27 cellular contexts compared by ENCODE assay signal in genomic region chr6:159232751-159233150, GRCh38.
"Had no signal": no experiment of that assay in that cellular context is flagged by ENCODE, and none has a peak within 500 bp of the region (broad histone marks: within the 10 kb centered on the region; RNA-seq: fewer than 3 reads in every experiment).

No MANE protein-coding gene starts in this region.

- H3K9me3 Mint-ChIP-seq: natural killer cell; nephron; stimulated activated effector memory CD8-positive, alpha-beta T cell treated with anti-CD3 and anti-CD28 coated beads, Interleukin-12 subunit alpha, Interleukin-12 subunit beta, amount 100 ng/mL, for 72 hours; stimulated activated naive B cell treated with anti-CD40 and anti-IgM and Interleukin-4, amounts not matched to agents 10 μg/mL and 1 μg/mL and 100 μg/mL, for 72 hours; stimulated activated naive CD8-positive, alpha-beta T cell treated with anti-CD3 and anti-CD28 coated beads, Interleukin-15, Interleukin-2, amounts not matched to agents 100 ng/mL and 50 ng/mL, for 24 hours had no signal

- H3K4me1 ChIP-seq: neural progenitor cell, pancreas, prostate gland, thyroid gland, uterus had no signal

- DNase-seq: naive thymus-derived CD4-positive, alpha-beta T cell; natural killer cell; nucleus accumbens; retina; sigmoid colon; small intestine; stimulated activated CD4-positive, alpha-beta T cell treated with anti-CD3 and anti-CD28 coated beads, Interleukin-15, amount 100 ng/mL, for 24 hours; stimulated activated CD4-positive, alpha-beta T cell treated with anti-CD3 and anti-CD28 coated beads, Interleukin-2, amount 100 ng/mL, for 24 hours; stimulated activated CD4-positive, alpha-beta T cell treated with anti-CD3 and anti-CD28 coated beads, Interleukin-2, amount 100 ng/mL, for 48 hours; stimulated activated CD4-positive, alpha-beta T cell treated with anti-CD3 and anti-CD28 coated beads, Interleukin-4, amount 100 ng/mL, for 24 hours; stimulated activated naive B cell treated with anti-CD40 and anti-IgM and Interleukin-4, amounts not matched to agents 10 μg/mL and 1 μg/mL and 100 μg/mL, for 72 hours; stimulated activated naive CD4-positive, alpha-beta T cell treated with Interleukin-2 at 50 U/mL for 16 hours; stomach; thyroid gland; trophoblast cell; uterus had no signal

- H3K4me3 ChIP-seq: prostate gland, right atrium auricular region, sigmoid colon, stomach, thoracic aorta, thyroid gland, tibial nerve, uterus had no signal

- H3K4me3 Mint-ChIP-seq: natural killer cell; neural progenitor cell; stimulated activated effector memory CD8-positive, alpha-beta T cell treated with anti-CD3 and anti-CD28 coated beads, Interleukin-12 subunit alpha, Interleukin-12 subunit beta, amount 100 ng/mL, for 72 hours; stimulated activated naive B cell treated with anti-CD40 and anti-IgM and Interleukin-4, amounts not matched to agents 10 μg/mL and 1 μg/mL and 100 μg/mL, for 72 hours; stimulated activated naive CD8-positive, alpha-beta T cell treated with anti-CD3 and anti-CD28 coated beads, Interleukin-15, Interleukin-2, amounts not matched to agents 100 ng/mL and 50 ng/mL, for 24 hours had no signal

- H3K4me1 Mint-ChIP-seq: natural killer cell; stimulated activated effector memory CD8-positive, alpha-beta T cell treated with anti-CD3 and anti-CD28 coated beads, Interleukin-12 subunit alpha, Interleukin-12 subunit beta, amount 100 ng/mL, for 72 hours had no signal

- H3K9me3 ChIP-seq: neutrophil, pancreas, prostate gland, right atrium auricular region, sigmoid colon, stomach, thoracic aorta, thyroid gland, tibial nerve, upper lobe of left lung, uterus had no signal

- H3K9ac ChIP-seq: neural progenitor cell had no signal

- H3K27ac Mint-ChIP-seq: naive thymus-derived CD4-positive, alpha-beta T cell; natural killer cell; nephron; neural progenitor cell; stimulated activated effector memory CD8-positive, alpha-beta T cell treated with anti-CD3 and anti-CD28 coated beads, Interleukin-12 subunit alpha, Interleukin-12 subunit beta, amount 100 ng/mL, for 72 hours; stimulated activated naive B cell treated with anti-CD40 and anti-IgM and Interleukin-4, amounts not matched to agents 10 μg/mL and 1 μg/mL and 100 μg/mL, for 72 hours; stimulated activated naive CD8-positive, alpha-beta T cell treated with anti-CD3 and anti-CD28 coated beads, Interleukin-15, Interleukin-2, amounts not matched to agents 100 ng/mL and 50 ng/mL, for 24 hours had no signal

- H3K27ac ChIP-seq: neural progenitor cell, neutrophil, pancreas, prostate gland, right atrium auricular region, sigmoid colon, stomach, thoracic aorta, thyroid gland, tibial nerve, upper lobe of left lung, uterus had no signal

- H3K36me3 ChIP-seq: neural progenitor cell, neutrophil, pancreas, prostate gland, right atrium auricular region, sigmoid colon, stomach, thoracic aorta, thyroid gland, tibial nerve, upper lobe of left lung, uterus had no signal

- H3K27me3 ChIP-seq: pancreas, thyroid gland, uterus had no signal

- H3K36me3 Mint-ChIP-seq: natural killer cell; neural progenitor cell; stimulated activated effector memory CD8-positive, alpha-beta T cell treated with anti-CD3 and anti-CD28 coated beads, Interleukin-12 subunit alpha, Interleukin-12 subunit beta, amount 100 ng/mL, for 72 hours; stimulated activated naive B cell treated with anti-CD40 and anti-IgM and Interleukin-4, amounts not matched to agents 10 μg/mL and 1 μg/mL and 100 μg/mL, for 72 hours had no signal

- ATAC-seq: natural killer cell; stimulated activated naive B cell treated with anti-CD40 and anti-IgM and Interleukin-4, amounts not matched to agents 10 μg/mL and 1 μg/mL and 100 μg/mL, for 72 hours had no signal
